ENCODE assay signal across 14 cellular contexts in genomic region chrX:42129541-42129940, GRCh38.
"Had no signal": no experiment of that assay in that cellular context is flagged by ENCODE, and none has a peak within 500 bp of the region (broad histone marks: within the 10 kb centered on the region; RNA-seq: fewer than 3 reads in every experiment).

No MANE protein-coding gene starts in this region.

- FAIRE-seq: kidney, small intestine, TTC549 had no signal

- H3K27me3 Mint-ChIP-seq: brain; effector memory CD8-positive, alpha-beta T cell; T-helper 17 cell had no signal

- H3K4me3 Mint-ChIP-seq: activated T-cell treated with anti-CD3 and anti-CD28 coated beads, Interleukin-2, amount 50 U/mL, for 4 hours; brain; neural progenitor cell; T-helper 17 cell had no signal

- H3K9me3 Mint-ChIP-seq: activated T-cell treated with anti-CD3 and anti-CD28 coated beads, Interleukin-2, amount 50 U/mL, for 4 hours; brain; effector memory CD8-positive, alpha-beta T cell had no signal

- H3K27ac Mint-ChIP-seq: brain, neural progenitor cell had no signal

- ATAC-seq: effector memory CD8-positive, alpha-beta T cell; gastroesophageal sphincter; left ventricle myocardium superior; T-helper 17 cell had no signal

- DNase-seq: activated CD4-positive, alpha-beta T cell treated with anti-CD3 and anti-CD28 coated beads, Interleukin-2, amount 50 U/mL, for 4 hours; activated naive CD4-positive, alpha-beta T cell; activated T-cell treated with anti-CD3 and anti-CD28 coated beads, Interleukin-2, amount 50 U/mL, for 4 hours; amniotic stem cell; effector memory CD8-positive, alpha-beta T cell; kidney; left ventricle myocardium superior; mesendoderm; small intestine; T-helper 17 cell had no signal

- H3K36me3 Mint-ChIP-seq: brain, neural progenitor cell had no signal
